In the genomic region with DNA sequence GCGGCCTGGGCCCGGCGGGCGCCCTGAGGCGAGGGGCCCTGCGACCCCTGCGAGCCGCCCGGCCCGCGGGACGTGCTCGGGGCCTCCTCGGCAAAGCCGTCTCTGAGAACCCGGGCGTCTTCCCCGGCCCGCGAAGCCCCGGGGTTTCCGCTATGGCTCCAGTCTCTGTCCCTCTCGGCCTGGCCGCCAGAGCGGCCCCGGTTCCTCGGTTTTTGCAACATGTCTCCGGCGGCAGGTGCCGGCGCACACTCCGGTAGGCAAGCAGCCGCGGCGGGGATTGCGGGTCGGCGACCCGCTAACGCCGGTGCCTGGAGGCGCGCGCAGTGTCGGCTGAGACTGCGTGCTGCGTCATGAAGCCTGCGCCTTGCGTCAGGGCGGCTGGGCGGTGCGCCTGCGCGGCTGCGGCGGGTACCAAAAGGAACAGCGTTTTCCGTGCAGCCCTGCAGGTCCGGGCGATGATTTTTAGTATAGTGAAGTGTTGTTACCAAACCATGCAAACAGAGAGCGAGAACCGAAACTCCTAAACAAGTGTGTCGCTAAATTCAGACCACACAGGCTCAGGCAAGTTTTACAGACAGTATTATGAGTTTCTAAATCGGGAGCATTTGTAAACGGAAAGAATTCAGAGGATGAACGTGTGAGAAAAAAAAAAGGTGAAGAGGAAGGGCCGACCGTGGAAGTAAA, we compare ENCODE assay signal across 8 cellular contexts. TPM values are rescaled to one million over a fixed set of nuclear protein-coding genes. Genes with fewer than 3 reads are reported as not detected.
DNase-seq lines count a peak whose midpoint lies in the region; ATAC-seq and TF ChIP-seq lines count a peak whose summit lies in the region.

TSS of gene NSMCE3 (minus strand) at position 338 of the 684 bp plus-strand sequence. CDS start at position 221, 117 bp downstream.

- under 1% methylated on average over 68 of the region's 68 CpGs for WGBS in right cardiac atrium

- ATAC-seq in HG02840 (IDR thresholded peaks at IDR 0.05; ENCODE audit: low FRiP score, unreplicated experiment) (peak; percentile 86), right cardiac atrium (peak; percentile 100)

- no peaks in the 10 kb centered on the region for H3K36me3 ChIP-seq in uterus

- peaks cover 3% of the 10 kb centered on the region for H3K4me1 ChIP-seq in right cardiac atrium (ENCODE audit: control insufficient read depth, insufficient read depth, low read length)
- peaks cover 3 to 6% of the 10 kb centered on the region in 2 donors for H3K4me1 ChIP-seq in uterus

- peak within 1 kb of the TSS; percentile 89 for H3K27ac ChIP-seq in angular gyrus (ENCODE audit: low read depth, low read length)
- H3K27ac ChIP-seq in right cardiac atrium (ENCODE audit: low read length) = peak within 1 kb of the TSS; percentile 91
- H3K27ac ChIP-seq in uterus = peak within 1 kb of the TSS; percentile 81 to 92

- H3K4me3 ChIP-seq in right cardiac atrium (ENCODE audit: low read length) (peak within 1 kb of the TSS; percentile 89), uterus (peak within 1 kb of the TSS; percentile 34 to 78)

- no peaks in the 10 kb centered on the region for H3K9me3 ChIP-seq in right cardiac atrium (ENCODE audit: control insufficient read depth, low read length)
- H3K9me3 ChIP-seq in uterus = no peaks in the 10 kb centered on the region

- TF ChIP-seq POLR2A in uterus (IDR thresholded peaks at IDR 0.05) = peak; percentile 78 to 93

- intact Hi-C loops in right cardiac atrium (cut with DNase I) (no loop called here), uterus (cut with DNase I; ENCODE audit: low total_unique reads) (no loop called here)

- in situ Hi-C loops in GM13976 (cut with MboI; ENCODE audit: low sequenced_read_pairs, unreplicated experiment) = no loop called here

- no peak for TF ChIP-seq CTCF in GM13976 (IDR thresholded peaks at IDR 0.05; ENCODE audit: borderline replicate concordance, control extremely low read depth, extremely low read depth, insufficient read depth, missing control alignments)
- TF ChIP-seq CTCF in uterus (IDR thresholded peaks at IDR 0.05) = no peak

- DNase-seq in GM13976 (ENCODE audit: low spot score) (peak; percentile 88), NCI-H1436 (lab: John Stamatoyannopoulos, UW) (peak; percentile 70), T-helper 1 cell (peak; percentile 76 to 94 (median 85)), right cardiac atrium (peak; percentile 92 to 97 (median 97)), pulmonary artery endothelial cell (ENCODE audit: low read depth, low spot score) (peak; percentile 56), uterus (peak; percentile 84 to 88)

- H3K27me3 ChIP-seq in right cardiac atrium (ENCODE audit: control insufficient read depth, insufficient read depth) (no peaks in the 10 kb centered on the region), uterus (no peaks in the 10 kb centered on the region)

RNA-seq across cellular contexts. Expression of gene NSMCE3, which starts in this region (rescaled TPM):
- total RNA-seq in right cardiac atrium (1 to 10 TPM; 6.6 to 9.0 (median 7.6) TPM), pulmonary artery endothelial cell (7.2 and 7.5 TPM in 2 replicates), uterus (10 to 100 TPM in 1 of 4 donors, 1 to 10 TPM in 3; 4.4 to 16.7 (median 9.5) TPM)
- 8.1 TPM for polyA plus RNA-seq in right cardiac atrium

Comparison
In these comparisons a context has a peak if more than half of its experiments do, and no peak if none do; other contexts are left out.
1. Peak in every context shown above with its lines: DNase-seq, ATAC-seq, H3K4me3 ChIP-seq and H3K27ac ChIP-seq.